Comparison of ENCODE assay signal across 13 cellular contexts in the genomic region with DNA sequence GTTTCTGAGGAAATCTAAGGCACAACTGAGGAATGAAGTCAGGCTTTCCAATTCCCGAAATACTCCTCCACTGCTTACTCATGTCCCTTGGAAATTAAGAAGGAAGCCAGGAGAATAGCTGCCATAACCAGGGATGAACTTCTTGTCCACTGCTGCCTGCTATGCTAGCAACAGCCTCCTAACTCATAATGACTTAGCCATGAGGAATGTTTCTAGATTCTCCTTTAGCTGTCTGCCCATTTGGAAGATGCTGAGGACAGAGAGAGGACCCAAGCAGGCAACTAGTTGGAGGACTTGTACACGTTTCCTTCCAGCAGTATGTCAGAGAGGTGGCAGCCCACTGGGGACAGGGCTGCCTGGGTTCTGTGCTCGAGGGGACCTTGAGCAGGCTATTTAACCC. TPM values are rescaled to one million over a fixed set of nuclear protein-coding genes. Genes with fewer than 3 reads are reported as not detected.
DNase-seq lines count a peak whose midpoint lies in the region; ATAC-seq lines count a peak whose summit lies in the region.
"Had no signal": no experiment of that assay in that cellular context is flagged by ENCODE, and none has a peak within 500 bp of the region (broad histone marks: within the 10 kb centered on the region; RNA-seq: fewer than 3 reads in every experiment).

No MANE protein-coding gene starts in this region.

- ATAC-seq in Right ventricle myocardium inferior (peak; percentile 57), GM21737 (IDR thresholded peaks at IDR 0.05; ENCODE audit: unreplicated experiment) (no peak), left lobe of liver (no peak)
- ATAC-seq: GM12878 had no signal

- H3K9me3 ChIP-seq in muscle layer of duodenum (ENCODE audit: control insufficient read depth in 1 of 2, low read length in 2 of 2), result no peaks in the 10 kb centered on the region

- H3K4me1 ChIP-seq in muscle layer of duodenum (ENCODE audit: control insufficient read depth in 1 of 2, insufficient read depth in 2 of 2, low read length in 2 of 2), result peaks cover 39 to 43% of the 10 kb centered on the region in 2 donors

- intact Hi-C loops in Right ventricle myocardium inferior (cut with DNase I) (loop anchor here (5.0 kb wide), 3 partner anchors 52 to 272 kb away; no protein-coding TSS in a partner anchor), cardiac septum (cut with DNase I) (loop anchor here (1.0 to 10.0 kb wide), 3 partner anchors 31 to 1121 kb away; a partner anchor contains a TSS)

- peak overlapping the region; percentile 95 for H3K27ac ChIP-seq in muscle layer of duodenum (ENCODE audit: low read length)

- no peaks in the 10 kb centered on the region for H3K27me3 ChIP-seq in muscle layer of duodenum (ENCODE audit: low read depth, low read length)

- DNase-seq in Right ventricle myocardium inferior (ENCODE audit: missing footprints), result no peak
- no peak for DNase-seq in cardiac septum (ENCODE audit: low spot score)
- DNase-seq in fibroblast of gingiva (ENCODE audit: low read depth), result peak; percentile 82
- DNase-seq in HUDEP-2 (lab: John Stamatoyannopoulos, UW; ENCODE audit: unreplicated experiment in 76 of 76), result no peak
- DNase-seq in left lobe of liver (ENCODE audit: low spot score), result no peak
- DNase-seq in NCI-H2029 treated with DMSO at 0.1 percent for 48 hours (lab: John Stamatoyannopoulos, UW), result no peak
- DNase-seq: activated naive CD4-positive, alpha-beta T cell; NCI-H2081 treated with DMSO at 0.1 percent for 48 hours; T1000 had no signal

- no peaks in the 10 kb centered on the region for H3K36me3 ChIP-seq in muscle layer of duodenum (ENCODE audit: control insufficient read depth in 1 of 2, insufficient read depth in 2 of 2, low read length in 2 of 2)

- peak overlapping the region; percentile 48 to 60 for H3K4me3 ChIP-seq in muscle layer of duodenum (ENCODE audit: low read depth in 1 of 2, low read length in 2 of 2)
- H3K4me3 ChIP-seq: GM12878 had no signal

RNA-seq across cellular contexts. Expression of a gene that starts 0.9 kb away (rescaled TPM):
- total RNA-seq in Right ventricle myocardium inferior, result 33.4 TPM
- 42.3 TPM for total RNA-seq in cardiac septum
- total RNA-seq in left lobe of liver, result 0.91 TPM
- total RNA-seq: GM12878 had no signal

RNA-seq across cellular contexts. Expression of a gene that starts 15.9 kb away (rescaled TPM):
- total RNA-seq in Right ventricle myocardium inferior (not detected), cardiac septum (not detected), left lobe of liver (not detected)
- total RNA-seq: frontal cortex, GM12878 had no signal

RNA-seq across cellular contexts. Expression of a gene that starts 31.4 kb away (rescaled TPM):
- total RNA-seq in Right ventricle myocardium inferior (5.4 TPM), cardiac septum (3.2 TPM), left lobe of liver (not detected)
- total RNA-seq: frontal cortex, GM12878 had no signal

Comparison
In these comparisons a context has a peak if more than half of its experiments do, and no peak if none do; other contexts are left out.
1. RNA of a gene that starts 0.9 kb away (total RNA-seq): 42.3 TPM in cardiac septum (single experiment) and 33.4 TPM in Right ventricle myocardium inferior (single experiment); 0.91 TPM in left lobe of liver (single experiment); every median in the first group is over 10 times any median in the second.